In the genomic region with DNA sequence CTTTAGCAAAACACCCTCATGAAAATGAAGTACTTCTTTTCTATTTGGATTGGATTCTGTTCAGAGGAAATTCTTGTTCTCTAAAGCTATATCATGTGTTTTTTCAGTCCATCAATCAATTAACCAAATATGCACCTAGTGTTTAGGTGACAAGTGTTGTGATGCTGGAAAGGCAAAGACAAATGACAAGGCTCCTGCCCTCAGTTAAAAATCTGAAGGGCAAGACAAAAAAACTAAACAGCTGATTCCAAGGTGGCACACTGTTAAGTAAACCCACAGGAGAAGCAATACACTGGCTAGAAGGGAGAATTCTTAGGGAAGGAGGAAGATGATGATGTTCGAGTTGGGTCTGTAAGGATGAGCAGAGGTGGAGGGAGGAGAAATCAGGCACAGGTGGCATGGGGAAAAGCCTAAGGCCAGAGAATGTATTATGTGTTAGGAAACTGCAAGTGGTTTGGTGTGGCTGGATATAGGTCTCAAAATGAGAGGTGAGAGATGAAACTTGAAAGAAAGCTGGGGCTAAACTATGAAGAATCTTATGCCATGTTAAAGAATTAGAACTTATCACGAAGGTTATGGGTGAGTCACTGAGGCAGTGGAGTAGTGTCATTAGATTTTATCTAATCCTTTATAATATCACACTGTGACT, we compare ENCODE assay signal across 8 cellular contexts. TPM values are rescaled to one million over a fixed set of nuclear protein-coding genes. Genes with fewer than 3 reads are reported as not detected.
DNase-seq lines count a peak whose midpoint lies in the region; ATAC-seq lines count a peak whose summit lies in the region.

No MANE protein-coding gene starts in this region.

- peaks cover 0 to 1% of the 10 kb centered on the region in 2 donors for H3K27me3 Mint-ChIP-seq in CD8-positive, alpha-beta memory T cell

- CTCF ChIA-PET in CD8-positive, alpha-beta memory T cell (lab: Charles Lee): interaction anchor here (0.7 to 4.8 kb wide), 4 partner anchors 41 to 293 kb away, joined by 3 to 37 read pairs (median 3); a partner anchor contains a TSS

- peak overlapping the region; percentile 34 to 69 (median 64) for H3K4me3 Mint-ChIP-seq in CD8-positive, alpha-beta memory T cell

- no peaks in the 10 kb centered on the region for H3K9me3 Mint-ChIP-seq in CD8-positive, alpha-beta memory T cell

- peaks cover 34% of the 10 kb centered on the region for H3K4me1 ChIP-seq in CD8-positive, alpha-beta memory T cell (ENCODE audit: insufficient read depth, low read length)

- peak overlapping the region; percentile 41 to 93 (median 88) for H3K27ac Mint-ChIP-seq in CD8-positive, alpha-beta memory T cell

- POLR2A ChIA-PET in CD8-positive, alpha-beta memory T cell (lab: Charles Lee): interaction anchor here (3.1 kb wide), 2 partner anchors 52 to 56 kb away, joined by 17 to 51 read pairs; a partner anchor contains a TSS

- no peaks in the 10 kb centered on the region for H3K36me3 ChIP-seq in CD8-positive, alpha-beta memory T cell (ENCODE audit: insufficient read depth, low read length)

- no peak for DNase-seq in CD8-positive, alpha-beta memory T cell
- peak; percentile 35 for DNase-seq in activated naive CD4-positive, alpha-beta T cell treated with anti-CD3 and anti-CD28 coated beads, Interleukin-2, amount 50 U/mL, for 16 hours
- DNase-seq in NCI-H524 treated with DMSO at 0.1 percent for 48 hours (lab: John Stamatoyannopoulos, UW) (no peak), NCI-H446 treated with DMSO at 0.1 percent for 48 hours (lab: John Stamatoyannopoulos, UW) (no peak)
- DNase-seq in activated effector memory CD4-positive, alpha-beta T cell treated with Interleukin-2 at 50 U/mL for 16 hours: no peak
- DNase-seq in central memory CD4-positive, alpha-beta T cell: no peak

- ATAC-seq in GM19395 (IDR thresholded peaks at IDR 0.05; ENCODE audit: unreplicated experiment) (peak; percentile 70), HG03159 (IDR thresholded peaks at IDR 0.05; ENCODE audit: unreplicated experiment) (peak; percentile 56)

- peak overlapping the region; percentile 15 for H3K4me3 ChIP-seq in CD8-positive, alpha-beta memory T cell (ENCODE audit: low read length)

- no peaks in the 10 kb centered on the region for H3K36me3 Mint-ChIP-seq in CD8-positive, alpha-beta memory T cell

- H3K9me3 ChIP-seq in CD8-positive, alpha-beta memory T cell (ENCODE audit: low read length): no peaks in the 10 kb centered on the region

- no peaks in the 10 kb centered on the region for H3K27me3 ChIP-seq in CD8-positive, alpha-beta memory T cell (ENCODE audit: insufficient read depth, low read length, poor library complexity, severe bottlenecking)

- H3K27ac ChIP-seq in CD8-positive, alpha-beta memory T cell (ENCODE audit: low read depth, low read length): peak overlapping the region; percentile 34

- H3K4me1 Mint-ChIP-seq in CD8-positive, alpha-beta memory T cell: peaks cover 39 to 51% (median 42%) of the 10 kb centered on the region in 3 donors

RNA-seq across cellular contexts. Expression of a gene that starts 51.8 kb away (rescaled TPM):
- total RNA-seq in CD8-positive, alpha-beta memory T cell: 10 to 100 TPM; 70.9 to 74.6 TPM
- polyA plus RNA-seq in CD8-positive, alpha-beta memory T cell: 26.0 TPM
